ENCODE assay signal across 25 cellular contexts in the genomic region with DNA sequence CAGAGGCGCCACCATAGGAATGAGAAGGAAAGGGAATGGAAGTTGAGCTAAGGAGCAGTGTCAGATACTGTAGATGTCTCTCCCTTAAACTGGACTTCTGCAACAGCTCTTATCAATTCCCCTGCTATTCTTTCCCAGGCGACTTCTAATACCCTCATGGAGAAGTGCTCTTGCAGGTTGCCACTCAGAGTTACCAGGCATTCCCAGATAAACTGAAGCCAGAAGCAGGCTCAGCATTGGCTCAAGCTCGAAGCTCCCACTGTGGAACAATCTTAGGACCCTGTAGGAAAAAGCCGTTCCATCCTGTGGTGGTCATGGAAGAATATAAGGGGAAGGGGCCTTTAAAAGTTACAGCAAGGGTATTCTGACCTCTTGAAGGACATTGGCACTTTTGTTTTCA.
"Had no signal": no experiment of that assay in that cellular context is flagged by ENCODE, and none has a peak within 500 bp of the region (broad histone marks: within the 10 kb centered on the region; RNA-seq: fewer than 3 reads in every experiment).

No MANE protein-coding gene starts in this region.

- H3K9me3 ChIP-seq: ovary, psoas muscle, right lobe of liver, sigmoid colon, stomach, thoracic aorta, thyroid gland, tibial nerve, upper lobe of left lung, vagina had no signal

- DNase-seq: naive thymus-derived CD8-positive, alpha-beta T cell; nephron progenitor cell; occipital lobe; ovary; posterior cingulate gyrus; psoas muscle; right cardiac atrium; right lobe of liver; sigmoid colon; small intestine; stimulated activated CD4-positive, alpha-beta T cell treated with anti-CD3 and anti-CD28 coated beads, Interleukin-15, amount 100 ng/mL, for 24 hours; stimulated activated CD4-positive, alpha-beta T cell treated with anti-CD3 and anti-CD28 coated beads, Interleukin-2, amount 100 ng/mL, for 24 hours; stimulated activated CD4-positive, alpha-beta T cell treated with anti-CD3 and anti-CD28 coated beads, Interleukin-2, amount 100 ng/mL, for 48 hours; stimulated activated CD4-positive, alpha-beta T cell treated with anti-CD3 and anti-CD28 coated beads, Interleukin-4, amount 100 ng/mL, for 24 hours; stimulated activated naive B cell treated with anti-CD40 and anti-IgM and Interleukin-4, amounts not matched to agents 10 μg/mL and 1 μg/mL and 100 μg/mL, for 72 hours; stimulated activated naive CD4-positive, alpha-beta T cell treated with Interleukin-2 at 50 U/mL for 16 hours; stomach; thyroid gland; upper lobe of left lung had no signal

- ATAC-seq: naive thymus-derived CD8-positive, alpha-beta T cell; natural killer cell treated with Interleukin-12 subunit alpha and Interleukin-12 subunit beta and Interleukin-15 and Interleukin-18, amount 100 ng/mL, for 72 hours; psoas muscle; right cardiac atrium; right lobe of liver; stimulated activated effector memory CD8-positive, alpha-beta T cell treated with anti-CD3 and anti-CD28 coated beads, Interleukin-12 subunit alpha, Interleukin-12 subunit beta, amount 100 ng/mL, for 72 hours; stimulated activated naive B cell treated with anti-CD40 and anti-IgM and Interleukin-4, amounts not matched to agents 10 μg/mL and 1 μg/mL and 100 μg/mL, for 72 hours had no signal

- H3K4me1 ChIP-seq: parathyroid adenoma, right lobe of liver, sigmoid colon, stomach, thyroid gland, tibial nerve, vagina had no signal

- H3K36me3 ChIP-seq: ovary, right lobe of liver, sigmoid colon, stomach, thoracic aorta, thyroid gland, tibial nerve, upper lobe of left lung, vagina had no signal

- H3K27ac ChIP-seq: ovary, parathyroid adenoma, psoas muscle, right lobe of liver, sigmoid colon, stomach, thoracic aorta, thyroid gland, tibial nerve, upper lobe of left lung, vagina had no signal

- H3K27me3 ChIP-seq: ovary, right lobe of liver, sigmoid colon, thyroid gland, upper lobe of left lung, vagina had no signal

- H3K4me3 ChIP-seq: ovary, psoas muscle, right lobe of liver, sigmoid colon, stomach, thoracic aorta, thyroid gland, tibial nerve, upper lobe of left lung, vagina had no signal
